Comparison of ENCODE assay signal across 8 cellular contexts in the genomic region with DNA sequence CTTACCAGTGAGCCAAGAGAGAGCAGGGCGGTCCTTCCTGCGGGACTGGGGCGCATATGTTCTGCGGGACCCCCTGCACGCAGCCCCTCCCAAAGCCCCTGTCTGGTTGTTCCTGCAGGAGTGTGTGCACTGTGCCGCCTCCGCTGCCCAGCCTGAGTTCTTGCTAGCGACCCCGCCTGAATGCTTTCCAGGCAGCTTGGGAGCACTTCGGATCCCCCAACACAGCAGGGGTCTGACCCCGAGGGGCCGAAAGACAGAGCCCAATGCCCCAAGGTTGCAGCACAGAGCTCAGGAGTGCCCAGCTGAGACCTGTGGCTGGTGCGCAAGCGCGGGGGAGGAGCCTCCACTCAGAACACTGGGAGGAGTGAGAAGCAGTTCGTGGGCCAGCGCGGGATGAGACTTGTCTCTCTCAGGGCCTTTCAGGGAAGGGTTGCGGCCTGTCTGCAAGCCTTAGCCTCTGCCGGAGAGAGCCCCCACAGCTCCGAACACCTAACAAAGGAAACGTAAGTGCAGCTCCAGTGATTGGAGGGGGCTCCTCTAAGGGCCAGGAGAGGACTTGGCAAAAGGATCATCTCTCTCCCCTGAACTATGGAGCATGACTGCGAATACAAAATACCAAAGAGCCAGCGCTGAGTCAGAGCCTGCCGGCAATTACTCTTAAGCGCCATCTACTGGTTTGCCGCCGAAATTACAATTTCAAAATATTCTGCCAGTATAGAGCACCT. TPM values are rescaled to one million over a fixed set of nuclear protein-coding genes. Genes with fewer than 3 reads are reported as not detected.
DNase-seq lines count a peak whose midpoint lies in the region; ATAC-seq lines count a peak whose summit lies in the region.

No MANE protein-coding gene starts in this region.

- H3K27me3 ChIP-seq in BLaER1, result no peaks in the 10 kb centered on the region

- peak overlapping the region; percentile 71 for H3K4me3 ChIP-seq in BLaER1

- H3K9me3 ChIP-seq in BLaER1, result no peaks in the 10 kb centered on the region

- peak overlapping the region; percentile 81 for H3K9ac ChIP-seq in BLaER1

- peak; percentile 93 for ATAC-seq in HG03442 (IDR thresholded peaks at IDR 0.05; ENCODE audit: unreplicated experiment)
- ATAC-seq in left lobe of liver, result peak; percentile 95

- H3K4me2 ChIP-seq in BLaER1, result peak overlapping the region; percentile 88

- DNase-seq in GM19238 (ENCODE audit: insufficient read length, low spot score), result peak; percentile 65
- DNase-seq in NCI-H510A treated with DMSO at 0.1 percent for 48 hours (lab: John Stamatoyannopoulos, UW), result peak; percentile 96
- DNase-seq in activated CD4-positive, alpha-beta T cell treated with anti-CD3 and anti-CD28 coated beads for 48 hours, result peak; percentile 92
- DNase-seq in cortex of kidney (lab: John Stamatoyannopoulos, UW), result peak; percentile 31
- peak; percentile 94 for DNase-seq in left lobe of liver (ENCODE audit: low spot score)
- peak; percentile 83 for DNase-seq in stimulated activated CD4-positive, alpha-beta T cell treated with anti-CD3 and anti-CD28 coated beads, Interleukin-2, amount 100 ng/mL, for 4 hours (ENCODE audit: low read depth)

- peaks cover 17% of the 10 kb centered on the region for H3K4me1 ChIP-seq in BLaER1

- no peaks in the 10 kb centered on the region for H4K20me1 ChIP-seq in BLaER1

- peak overlapping the region; percentile 85 for H3K27ac ChIP-seq in BLaER1

- peaks cover 5% of the 10 kb centered on the region; the same call in 1 of the 2 replicates for H3K36me3 ChIP-seq in BLaER1

RNA-seq across cellular contexts. Expression of a gene that starts 50.5 kb away (rescaled TPM):
- total RNA-seq in left lobe of liver, result 11.1 TPM

Comparison
In these comparisons a context has a peak if more than half of its experiments do, and no peak if none do; other contexts are left out.
1. Peak in every context shown above with its lines: DNase-seq, ATAC-seq, H3K4me3 ChIP-seq and H3K27ac ChIP-seq.
2. DNase-seq: peak in every context shown above with its lines; median percentile 96 in NCI-H510A treated with DMSO at 0.1 percent for 48 hours; 94 in left lobe of liver; 92 in activated CD4-positive, alpha-beta T cell treated with anti-CD3 and anti-CD28 coated beads for 48 hours; 83 in stimulated activated CD4-positive, alpha-beta T cell treated with anti-CD3 and anti-CD28 coated beads, Interleukin-2, amount 100 ng/mL, for 4 hours; 65 in GM19238; 31 in cortex of kidney.